12 cellular contexts compared by ENCODE assay signal in the genomic region with DNA sequence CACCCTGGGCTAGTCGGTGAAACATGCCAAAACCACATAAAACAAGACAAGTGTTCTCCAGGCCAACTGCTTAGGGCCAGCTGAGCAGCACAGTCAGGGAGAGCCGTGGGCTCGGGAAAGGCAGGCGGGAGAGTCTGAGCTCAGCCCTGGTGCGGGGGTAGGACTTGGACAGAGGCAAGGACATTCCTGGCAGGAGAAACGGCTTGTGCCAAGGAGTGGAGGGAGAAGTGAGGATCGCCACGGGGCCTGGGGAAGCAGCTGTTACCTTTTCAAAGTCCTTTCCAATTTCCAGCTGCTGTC. TPM values are rescaled to one million over a fixed set of nuclear protein-coding genes. Genes with fewer than 3 reads are reported as not detected.
A peak's percentile ranks its signal among the peaks of the same experiment; 100 is the strongest.
DNase-seq lines count a peak whose midpoint lies in the region; ATAC-seq and TF ChIP-seq lines count a peak whose summit lies in the region.
"Had no signal": no experiment of that assay in that cellular context is flagged by ENCODE, and none has a peak within 500 bp of the region (broad histone marks: within the 10 kb centered on the region; RNA-seq: fewer than 3 reads in every experiment).

No MANE protein-coding gene starts in this region.

- peak overlapping the region; percentile 26 for H3K27ac Mint-ChIP-seq in mesothelial cell of epicardium
- H3K27ac Mint-ChIP-seq in activated T-helper 1 cell treated with anti-CD3 and anti-CD28 coated beads, Interleukin-12 subunit alpha, Interleukin-12 subunit beta, Interleukin-2, Interleukin-4 antibody, amounts not matched to agents 30 ng/mL and 10 ng/mL and 1 ng/mL, durations not matched to agents 14 hours and 24 hours and 36 hours, result no peak overlapping the region
- H3K27ac Mint-ChIP-seq: stimulated activated naive CD8-positive, alpha-beta T cell treated with anti-CD3 and anti-CD28 coated beads, Interleukin-15, Interleukin-2, amounts not matched to agents 100 ng/mL and 50 ng/mL, for 24 hours had no signal

- H3K4me3 ChIP-seq in coronary artery (peak overlapping the region; percentile 90), upper lobe of right lung (peak overlapping the region; percentile 61)

- peaks cover 33% of the 10 kb centered on the region for H3K4me1 Mint-ChIP-seq in mesothelial cell of epicardium
- peaks cover 7% of the 10 kb centered on the region for H3K4me1 Mint-ChIP-seq in activated T-helper 1 cell treated with anti-CD3 and anti-CD28 coated beads, Interleukin-12 subunit alpha, Interleukin-12 subunit beta, Interleukin-2, Interleukin-4 antibody, amounts not matched to agents 30 ng/mL and 10 ng/mL and 1 ng/mL, durations not matched to agents 14 hours and 24 hours and 36 hours (ENCODE audit: low read depth)

- H3K4me1 ChIP-seq in upper lobe of right lung, result peaks cover 24% of the 10 kb centered on the region

- H3K27ac ChIP-seq in coronary artery (peak overlapping the region; percentile 95 to 96), upper lobe of right lung (peak overlapping the region; percentile 87)
- H3K27ac ChIP-seq: WERI-Rb-1 had no signal

- H3K9me3 ChIP-seq in upper lobe of right lung, result no peaks in the 10 kb centered on the region

- ATAC-seq in upper lobe of right lung (peak; percentile 41), GM21423 (IDR thresholded peaks at IDR 0.05; ENCODE audit: unreplicated experiment) (no peak)

- no peaks in the 10 kb centered on the region for H3K36me3 Mint-ChIP-seq in mesothelial cell of epicardium
- H3K36me3 Mint-ChIP-seq in activated T-helper 1 cell treated with anti-CD3 and anti-CD28 coated beads, Interleukin-12 subunit alpha, Interleukin-12 subunit beta, Interleukin-2, Interleukin-4 antibody, amounts not matched to agents 30 ng/mL and 10 ng/mL and 1 ng/mL, durations not matched to agents 14 hours and 24 hours and 36 hours (ENCODE audit: low read depth), result no peaks in the 10 kb centered on the region
- H3K36me3 Mint-ChIP-seq: naive B cell had no signal

- H3K9me3 Mint-ChIP-seq in mesothelial cell of epicardium, result no peaks in the 10 kb centered on the region
- no peaks in the 10 kb centered on the region for H3K9me3 Mint-ChIP-seq in activated T-helper 1 cell treated with anti-CD3 and anti-CD28 coated beads, Interleukin-12 subunit alpha, Interleukin-12 subunit beta, Interleukin-2, Interleukin-4 antibody, amounts not matched to agents 30 ng/mL and 10 ng/mL and 1 ng/mL, durations not matched to agents 14 hours and 24 hours and 36 hours
- H3K9me3 Mint-ChIP-seq: naive B cell; stimulated activated naive CD8-positive, alpha-beta T cell treated with anti-CD3 and anti-CD28 coated beads, Interleukin-15, Interleukin-2, amounts not matched to agents 100 ng/mL and 50 ng/mL, for 24 hours had no signal

- intact Hi-C loops in upper lobe of right lung (cut with DNase I), result no loop called here
- intact Hi-C loops in activated T-helper 1 cell treated with anti-CD3 and anti-CD28 coated beads, Interleukin-12 subunit alpha, Interleukin-12 subunit beta, Interleukin-2, Interleukin-4 antibody, amounts not matched to agents 30 ng/mL and 10 ng/mL and 1 ng/mL, durations not matched to agents 14 hours and 24 hours and 36 hours (cut with micrococcal nuclease), result no loop called here

- H3K27me3 Mint-ChIP-seq in mesothelial cell of epicardium (ENCODE audit: low read depth), result no peaks in the 10 kb centered on the region
- peaks cover 32% of the 10 kb centered on the region for H3K27me3 Mint-ChIP-seq in activated T-helper 1 cell treated with anti-CD3 and anti-CD28 coated beads, Interleukin-12 subunit alpha, Interleukin-12 subunit beta, Interleukin-2, Interleukin-4 antibody, amounts not matched to agents 30 ng/mL and 10 ng/mL and 1 ng/mL, durations not matched to agents 14 hours and 24 hours and 36 hours (ENCODE audit: insufficient read depth)

- H3K4me3 Mint-ChIP-seq in mesothelial cell of epicardium, result no peak overlapping the region
- no peak overlapping the region for H3K4me3 Mint-ChIP-seq in activated T-helper 1 cell treated with anti-CD3 and anti-CD28 coated beads, Interleukin-12 subunit alpha, Interleukin-12 subunit beta, Interleukin-2, Interleukin-4 antibody, amounts not matched to agents 30 ng/mL and 10 ng/mL and 1 ng/mL, durations not matched to agents 14 hours and 24 hours and 36 hours
- H3K4me3 Mint-ChIP-seq: naive B cell; stimulated activated naive CD8-positive, alpha-beta T cell treated with anti-CD3 and anti-CD28 coated beads, Interleukin-15, Interleukin-2, amounts not matched to agents 100 ng/mL and 50 ng/mL, for 24 hours had no signal

- H3K27me3 ChIP-seq in upper lobe of right lung, result peaks cover 5% of the 10 kb centered on the region

- DNase-seq in NCI-H446 treated with DMSO at 0.1 percent for 48 hours (lab: John Stamatoyannopoulos, UW) (peak; percentile 40), coronary artery (ENCODE audit: low spot score) (peak; percentile 89), mesothelial cell of epicardium (ENCODE audit: low spot score in 2 of 2, unreplicated experiment in 2 of 2) (no peak), upper lobe of right lung (no peak), NCI-H345 (lab: John Stamatoyannopoulos, UW) (no peak)
- DNase-seq in activated T-helper 1 cell treated with anti-CD3 and anti-CD28 coated beads, Interleukin-12 subunit alpha, Interleukin-12 subunit beta, Interleukin-2, Interleukin-4 antibody, amounts not matched to agents 30 ng/mL and 10 ng/mL and 1 ng/mL, durations not matched to agents 14 hours and 24 hours and 36 hours (ENCODE audit: low spot score), result no peak
- DNase-seq: central memory CD4-positive, alpha-beta T cell; naive B cell; NCI-H146; WERI-Rb-1 had no signal

- TF ChIP-seq CTCF in coronary artery (IDR thresholded peaks at IDR 0.05) (no peak), mesothelial cell of epicardium (IDR thresholded peaks at IDR 0.05; ENCODE audit: unreplicated experiment) (no peak), upper lobe of right lung (IDR thresholded peaks at IDR 0.05) (no peak)

- H3K36me3 ChIP-seq in upper lobe of right lung, result peaks cover 7% of the 10 kb centered on the region
- H3K36me3 ChIP-seq: WERI-Rb-1 had no signal

RNA-seq across cellular contexts. Expression of a gene that starts 4.2 kb away (rescaled TPM):
- total RNA-seq in mesothelial cell of epicardium (32.9 to 37.4 TPM (median 33.2 TPM) in 3 replicates), upper lobe of right lung (231 TPM)
- total RNA-seq in activated T-helper 1 cell treated with anti-CD3 and anti-CD28 coated beads, Interleukin-12 subunit alpha, Interleukin-12 subunit beta, Interleukin-2, Interleukin-4 antibody, amounts not matched to agents 30 ng/mL and 10 ng/mL and 1 ng/mL, durations not matched to agents 14 hours and 24 hours and 36 hours, result not detected in 2 replicates

RNA-seq across cellular contexts. Expression of a gene that starts 51.5 kb away (rescaled TPM):
- total RNA-seq in mesothelial cell of epicardium (54.6 to 56.0 TPM (median 54.9 TPM) in 3 replicates), upper lobe of right lung (53.1 TPM)
- total RNA-seq in activated T-helper 1 cell treated with anti-CD3 and anti-CD28 coated beads, Interleukin-12 subunit alpha, Interleukin-12 subunit beta, Interleukin-2, Interleukin-4 antibody, amounts not matched to agents 30 ng/mL and 10 ng/mL and 1 ng/mL, durations not matched to agents 14 hours and 24 hours and 36 hours, result 24.3 and 25.2 TPM in 2 replicates

Comparison
In these comparisons a context has a peak if more than half of its experiments do, and no peak if none do; other contexts are left out.
1. DNase-seq: peak in NCI-H446 treated with DMSO at 0.1 percent for 48 hours (single experiment) and coronary artery (single experiment); none in mesothelial cell of epicardium (0 of 2), upper lobe of right lung (single experiment), activated T-helper 1 cell treated with anti-CD3 and anti-CD28 coated beads, Interleukin-12 subunit alpha, Interleukin-12 subunit beta, Interleukin-2, Interleukin-4 antibody, amounts not matched to agents 30 ng/mL and 10 ng/mL and 1 ng/mL, durations not matched to agents 14 hours and 24 hours and 36 hours (single experiment) and NCI-H345 (single experiment).
2. RNA of a gene that starts 4.2 kb away (total RNA-seq): 231 TPM in upper lobe of right lung (single experiment) and 32.9 to 37.4 TPM in mesothelial cell of epicardium; not detected in activated T-helper 1 cell treated with anti-CD3 and anti-CD28 coated beads, Interleukin-12 subunit alpha, Interleukin-12 subunit beta, Interleukin-2, Interleukin-4 antibody, amounts not matched to agents 30 ng/mL and 10 ng/mL and 1 ng/mL, durations not matched to agents 14 hours and 24 hours and 36 hours; every median in the first group is over 10 times any median in the second.